ENCODE assay signal across 37 cellular contexts in the genomic region with DNA sequence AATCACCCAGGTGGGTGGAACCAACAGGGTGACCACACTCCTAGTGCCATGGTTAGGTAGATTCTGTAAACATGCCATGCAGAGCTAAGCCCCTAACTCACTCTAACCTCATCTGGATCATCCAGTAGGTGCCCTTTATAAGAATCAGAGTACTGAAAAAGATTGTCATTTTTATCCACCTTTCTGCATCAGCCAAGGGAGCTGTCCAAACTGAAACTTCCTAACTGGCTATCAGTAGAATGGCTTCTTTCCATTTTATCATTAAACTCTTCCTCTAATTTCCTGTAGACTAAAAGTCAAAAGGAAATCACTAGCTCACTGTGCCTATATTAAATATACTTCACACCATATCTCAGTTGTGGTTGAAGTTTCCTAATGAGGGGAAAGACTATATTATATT. TPM values are rescaled to one million over a fixed set of nuclear protein-coding genes. Genes with fewer than 3 reads are reported as not detected.
"Had no signal": no experiment of that assay in that cellular context is flagged by ENCODE, and none has a peak within 500 bp of the region (broad histone marks: within the 10 kb centered on the region; RNA-seq: fewer than 3 reads in every experiment).

No MANE protein-coding gene starts in this region.

- H3K36me3 ChIP-seq: adrenal gland, ascending aorta, brain microvascular endothelial cell, breast epithelium, cardiac muscle cell had no signal

- H3K4me3 ChIP-seq: adrenal gland, ascending aorta, body of pancreas, breast epithelium, cardiac muscle cell had no signal

- FAIRE-seq: astrocyte, bronchial epithelial cell, colon had no signal

- H3K9me3 ChIP-seq: adrenal gland, ascending aorta, body of pancreas had no signal

- H3K27me3 ChIP-seq: ascending aorta, body of pancreas, brain microvascular endothelial cell had no signal

- ATAC-seq: activated naive CD4-positive, alpha-beta T cell treated with anti-CD3 and anti-CD28 coated beads, Interleukin-2, amount 50 U/mL, for 72 hours; activated naive CD8-positive, alpha-beta T cell treated with anti-CD3 and anti-CD28 coated beads, Interleukin-2, amount 50 U/mL, for 24 hours; activated T-cell treated with anti-CD3 and anti-CD28 coated beads, Interleukin-2, amount 50 U/mL, for 4 hours; activated T-cell treated with anti-CD3 and anti-CD28 coated beads, Interleukin-2, amount 50 U/mL, for 72 hours; activated T-helper 17 cell treated with anti-CD3 and anti-CD28 coated beads, Interleukin-2, amount 50 U/mL, for 72 hours; body of pancreas had no signal

- H3K4me1 ChIP-seq: adrenal gland, ascending aorta, body of pancreas, breast epithelium had no signal

- H3K27ac ChIP-seq: adrenal gland, ascending aorta, body of pancreas, brain microvascular endothelial cell, breast epithelium, cardiac muscle cell had no signal

- DNase-seq: activated effector memory CD4-positive, alpha-beta T cell treated with anti-CD3 and anti-CD28 coated beads, Interleukin-2, amount 50 U/mL, for 16 hours; activated effector memory CD4-positive, alpha-beta T cell treated with Interleukin-2 at 50 U/mL for 16 hours; activated gamma-delta T cell; activated gamma-delta T cell treated with Interleukin-2 at 50 U/mL for 16 hours; activated naive CD4-positive, alpha-beta T cell; activated naive CD4-positive, alpha-beta T cell treated with anti-CD3 and anti-CD28 coated beads for 36 hours; activated naive CD4-positive, alpha-beta T cell treated with anti-CD3 and anti-CD28 coated beads, Interleukin-2, amount 10 ng/mL, durations not matched to agents 7 days and 5 days; activated naive CD4-positive, alpha-beta T cell treated with anti-CD3 and anti-CD28 coated beads, Interleukin-2, amount 50 U/mL, for 16 hours; activated naive CD4-positive, alpha-beta T cell treated with Interleukin-2 at 50 U/mL for 16 hours; activated naive CD8-positive, alpha-beta T cell treated with anti-CD3 and anti-CD28 coated beads for 36 hours; activated naive CD8-positive, alpha-beta T cell treated with anti-CD3 and anti-CD28 coated beads, Interleukin-2, amount 10 ng/mL, durations not matched to agents 7 days and 5 days; activated naive CD8-positive, alpha-beta T cell treated with anti-CD3 and anti-CD28 coated beads, Interleukin-2, amount 50 U/mL, for 24 hours; activated T-cell treated with anti-CD3 and anti-CD28 coated beads, Interleukin-2, amount 50 U/mL, for 4 hours; activated T-cell treated with anti-CD3 and anti-CD28 coated beads, Interleukin-2, amount 50 U/mL, for 48 hours; activated T-cell treated with anti-CD3 and anti-CD28 coated beads, Interleukin-2, amount 50 U/mL, for 72 hours; adrenal gland; amniotic stem cell; amygdala; anterior cingulate cortex; aorta; body of pancreas; brain microvascular endothelial cell; caudate nucleus; central memory CD4-positive, alpha-beta T cell; cerebellar nuclear complex had no signal

RNA-seq across cellular contexts. Expression of a gene that starts 6.5 kb away (rescaled TPM):
- total RNA-seq: activated naive CD4-positive, alpha-beta T cell treated with anti-CD3 and anti-CD28 coated beads for 36 hours; activated naive CD4-positive, alpha-beta T cell treated with anti-CD3 and anti-CD28 coated beads, Interleukin-2, amount 50 U/mL, for 72 hours; activated naive CD8-positive, alpha-beta T cell treated with anti-CD3 and anti-CD28 coated beads for 36 hours; activated naive CD8-positive, alpha-beta T cell treated with anti-CD3 and anti-CD28 coated beads, Interleukin-2, amount 10 ng/mL, durations not matched to agents 7 days and 5 days; activated T-cell treated with anti-CD3 and anti-CD28 coated beads, Interleukin-2, amount 50 U/mL, for 4 hours; activated T-helper 1 cell treated with anti-CD3 and anti-CD28 coated beads, Interleukin-12 subunit alpha, Interleukin-12 subunit beta, Interleukin-2, Interleukin-4 antibody, amounts not matched to agents 30 ng/mL and 10 ng/mL and 1 ng/mL, durations not matched to agents 14 hours and 24 hours and 36 hours; activated T-helper 17 cell treated with anti-CD3 and anti-CD28 coated beads, Interleukin-2, amount 50 U/mL, for 72 hours; activated T-helper 2 cell treated with anti-CD3 and anti-CD28 coated beads, Interferon-gamma antibody, Interleukin-2, Interleukin-4, amounts not matched to agents 10 μg/mL and 5 μg/mL and 100 μg/mL, durations not matched to agents 14 hours and 24 hours and 36 hours; aorta; ascending aorta; bronchial epithelial cell; cardiac muscle cell; cardiac septum; chondrocyte had no signal
- polyA plus RNA-seq: aorta, cardiac muscle cell had no signal
